ENCODE assay signal across 1 cellular context in the genomic region with DNA sequence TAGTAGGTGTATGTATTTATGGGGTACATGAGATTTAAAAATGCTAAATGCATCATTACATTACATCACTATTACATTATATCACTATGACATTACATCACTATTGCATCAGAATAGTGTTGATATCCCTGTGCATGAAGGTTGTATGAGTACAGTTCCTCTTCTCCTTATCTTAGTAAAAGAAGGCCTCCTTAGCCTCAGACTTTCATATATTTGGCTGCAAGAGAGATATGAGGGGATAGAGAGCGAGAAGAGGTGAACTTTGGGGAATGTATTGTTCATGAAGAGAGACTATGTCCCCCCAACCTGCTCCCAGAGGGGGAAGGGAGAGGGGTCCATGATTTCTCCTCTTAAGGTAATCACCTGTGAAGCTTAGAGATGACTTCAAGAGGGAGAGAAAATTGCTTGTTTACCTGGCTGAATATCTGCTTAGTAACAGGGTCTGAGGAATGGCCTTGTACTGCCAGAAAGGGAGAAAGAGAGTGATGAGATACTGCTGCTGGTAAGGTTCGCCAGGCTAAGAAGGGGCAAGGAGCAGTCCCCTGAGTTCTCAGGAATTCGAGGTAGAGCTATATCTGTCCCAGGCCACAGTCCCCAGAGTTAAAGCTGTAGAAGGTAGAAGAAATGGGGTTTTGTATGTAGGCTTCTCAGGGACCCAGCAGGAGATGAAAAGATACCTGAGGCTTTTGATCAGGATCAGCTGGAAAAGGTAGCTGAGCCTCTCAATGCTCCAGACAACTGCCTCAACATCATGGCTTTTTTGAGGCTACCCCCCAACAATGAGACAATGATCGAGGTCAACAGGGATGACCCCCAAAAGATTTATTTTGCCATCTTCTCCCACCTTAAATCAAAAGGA.
TF ChIP-seq lines count a peak whose summit lies in the region.

No MANE protein-coding gene starts in this region.

TF ChIP-seq in K562, 482 proteins besides CTCF, POLR2A, EP300 and RAD21 (continued from another document and continues in another):
- no peak for TF ChIP-seq ZBTB40 (IDR thresholded peaks at IDR 0.05)
- no peak for TF ChIP-seq ZBTB40 (CRISPR knock-in tag; IDR thresholded peaks at IDR 0.05)
- TF ChIP-seq HDAC6 (IDR thresholded peaks at IDR 0.05; ENCODE audit: low read depth, low read length), result no peak
- TF ChIP-seq, protein P1, sequence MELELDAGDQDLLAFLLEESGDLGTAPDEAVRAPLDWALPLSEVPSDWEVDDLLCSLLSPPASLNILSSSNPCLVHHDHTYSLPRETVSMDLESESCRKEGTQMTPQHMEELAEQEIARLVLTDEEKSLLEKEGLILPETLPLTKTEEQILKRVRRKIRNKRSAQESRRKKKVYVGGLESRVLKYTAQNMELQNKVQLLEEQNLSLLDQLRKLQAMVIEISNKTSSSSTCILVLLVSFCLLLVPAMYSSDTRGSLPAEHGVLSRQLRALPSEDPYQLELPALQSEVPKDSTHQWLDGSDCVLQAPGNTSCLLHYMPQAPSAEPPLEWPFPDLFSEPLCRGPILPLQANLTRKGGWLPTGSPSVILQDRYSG (tag; conservative IDR thresholded peaks at IDR 0.05; ENCODE audit: low read depth), result no peak; the same call in 1 of the 2 replicates
- TF ChIP-seq ASH1L (IDR thresholded peaks at IDR 0.05; ENCODE audit: borderline replicate concordance, low read depth, partially characterized antibody), result no peak
- TF ChIP-seq, protein P2, sequence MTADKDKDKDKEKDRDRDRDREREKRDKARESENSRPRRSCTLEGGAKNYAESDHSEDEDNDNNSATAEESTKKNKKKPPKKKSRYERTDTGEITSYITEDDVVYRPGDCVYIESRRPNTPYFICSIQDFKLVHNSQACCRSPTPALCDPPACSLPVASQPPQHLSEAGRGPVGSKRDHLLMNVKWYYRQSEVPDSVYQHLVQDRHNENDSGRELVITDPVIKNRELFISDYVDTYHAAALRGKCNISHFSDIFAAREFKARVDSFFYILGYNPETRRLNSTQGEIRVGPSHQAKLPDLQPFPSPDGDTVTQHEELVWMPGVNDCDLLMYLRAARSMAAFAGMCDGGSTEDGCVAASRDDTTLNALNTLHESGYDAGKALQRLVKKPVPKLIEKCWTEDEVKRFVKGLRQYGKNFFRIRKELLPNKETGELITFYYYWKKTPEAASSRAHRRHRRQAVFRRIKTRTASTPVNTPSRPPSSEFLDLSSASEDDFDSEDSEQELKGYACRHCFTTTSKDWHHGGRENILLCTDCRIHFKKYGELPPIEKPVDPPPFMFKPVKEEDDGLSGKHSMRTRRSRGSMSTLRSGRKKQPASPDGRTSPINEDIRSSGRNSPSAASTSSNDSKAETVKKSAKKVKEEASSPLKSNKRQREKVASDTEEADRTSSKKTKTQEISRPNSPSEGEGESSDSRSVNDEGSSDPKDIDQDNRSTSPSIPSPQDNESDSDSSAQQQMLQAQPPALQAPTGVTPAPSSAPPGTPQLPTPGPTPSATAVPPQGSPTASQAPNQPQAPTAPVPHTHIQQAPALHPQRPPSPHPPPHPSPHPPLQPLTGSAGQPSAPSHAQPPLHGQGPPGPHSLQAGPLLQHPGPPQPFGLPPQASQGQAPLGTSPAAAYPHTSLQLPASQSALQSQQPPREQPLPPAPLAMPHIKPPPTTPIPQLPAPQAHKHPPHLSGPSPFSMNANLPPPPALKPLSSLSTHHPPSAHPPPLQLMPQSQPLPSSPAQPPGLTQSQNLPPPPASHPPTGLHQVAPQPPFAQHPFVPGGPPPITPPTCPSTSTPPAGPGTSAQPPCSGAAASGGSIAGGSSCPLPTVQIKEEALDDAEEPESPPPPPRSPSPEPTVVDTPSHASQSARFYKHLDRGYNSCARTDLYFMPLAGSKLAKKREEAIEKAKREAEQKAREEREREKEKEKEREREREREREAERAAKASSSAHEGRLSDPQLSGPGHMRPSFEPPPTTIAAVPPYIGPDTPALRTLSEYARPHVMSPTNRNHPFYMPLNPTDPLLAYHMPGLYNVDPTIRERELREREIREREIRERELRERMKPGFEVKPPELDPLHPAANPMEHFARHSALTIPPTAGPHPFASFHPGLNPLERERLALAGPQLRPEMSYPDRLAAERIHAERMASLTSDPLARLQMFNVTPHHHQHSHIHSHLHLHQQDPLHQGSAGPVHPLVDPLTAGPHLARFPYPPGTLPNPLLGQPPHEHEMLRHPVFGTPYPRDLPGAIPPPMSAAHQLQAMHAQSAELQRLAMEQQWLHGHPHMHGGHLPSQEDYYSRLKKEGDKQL (CRISPR knock-in tag; IDR thresholded peaks at IDR 0.05; ENCODE audit: borderline replicate concordance), result no peak
- peak; percentile 98 for TF ChIP-seq ZNF589 (CRISPR knock-in tag; IDR thresholded peaks at IDR 0.05; ENCODE audit: low read depth)
- TF ChIP-seq TBL1XR1 (IDR thresholded peaks at IDR 0.05; ENCODE audit: low read length in 2 of 2), result peak in 1 of 2 experiments; percentile 93; a peak in 2 of 4 replicates
- TF ChIP-seq ETV5 (CRISPR knock-in tag; IDR thresholded peaks at IDR 0.05; ENCODE audit: low read depth), result no peak
- TF ChIP-seq SOX6 (IDR thresholded peaks at IDR 0.05), result peak; percentile 79
- TF ChIP-seq, protein P3, sequence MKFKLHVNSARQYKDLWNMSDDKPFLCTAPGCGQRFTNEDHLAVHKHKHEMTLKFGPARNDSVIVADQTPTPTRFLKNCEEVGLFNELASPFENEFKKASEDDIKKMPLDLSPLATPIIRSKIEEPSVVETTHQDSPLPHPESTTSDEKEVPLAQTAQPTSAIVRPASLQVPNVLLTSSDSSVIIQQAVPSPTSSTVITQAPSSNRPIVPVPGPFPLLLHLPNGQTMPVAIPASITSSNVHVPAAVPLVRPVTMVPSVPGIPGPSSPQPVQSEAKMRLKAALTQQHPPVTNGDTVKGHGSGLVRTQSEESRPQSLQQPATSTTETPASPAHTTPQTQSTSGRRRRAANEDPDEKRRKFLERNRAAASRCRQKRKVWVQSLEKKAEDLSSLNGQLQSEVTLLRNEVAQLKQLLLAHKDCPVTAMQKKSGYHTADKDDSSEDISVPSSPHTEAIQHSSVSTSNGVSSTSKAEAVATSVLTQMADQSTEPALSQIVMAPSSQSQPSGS (CRISPR knock-in tag; IDR thresholded peaks at IDR 0.05), result no peak
- no peak for TF ChIP-seq ZNF717 (CRISPR knock-in tag; IDR thresholded peaks at IDR 0.05)
- peak; percentile 63; the same call in 1 of the 2 replicates for TF ChIP-seq MTA3 (IDR thresholded peaks at IDR 0.05; ENCODE audit: borderline replicate concordance)
- TF ChIP-seq ZNF354B (CRISPR knock-in tag; IDR thresholded peaks at IDR 0.05), result 0 out of 2 replicates have a peak, but pooled peaks have one; percentile 51
- TF ChIP-seq, protein P4, sequence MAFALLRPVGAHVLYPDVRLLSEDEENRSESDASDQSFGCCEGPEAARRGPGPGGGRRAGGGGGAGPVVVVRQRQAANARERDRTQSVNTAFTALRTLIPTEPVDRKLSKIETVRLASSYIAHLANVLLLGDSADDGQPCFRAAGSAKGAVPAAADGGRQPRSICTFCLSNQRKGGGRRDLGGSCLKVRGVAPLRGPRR (CRISPR knock-in tag; IDR thresholded peaks at IDR 0.05), result peak; percentile 74; the same call in 1 of the 2 replicates
- no peak for TF ChIP-seq ZFP30 (CRISPR knock-in tag; IDR thresholded peaks at IDR 0.05; ENCODE audit: borderline replicate concordance)
- TF ChIP-seq, protein P5, sequence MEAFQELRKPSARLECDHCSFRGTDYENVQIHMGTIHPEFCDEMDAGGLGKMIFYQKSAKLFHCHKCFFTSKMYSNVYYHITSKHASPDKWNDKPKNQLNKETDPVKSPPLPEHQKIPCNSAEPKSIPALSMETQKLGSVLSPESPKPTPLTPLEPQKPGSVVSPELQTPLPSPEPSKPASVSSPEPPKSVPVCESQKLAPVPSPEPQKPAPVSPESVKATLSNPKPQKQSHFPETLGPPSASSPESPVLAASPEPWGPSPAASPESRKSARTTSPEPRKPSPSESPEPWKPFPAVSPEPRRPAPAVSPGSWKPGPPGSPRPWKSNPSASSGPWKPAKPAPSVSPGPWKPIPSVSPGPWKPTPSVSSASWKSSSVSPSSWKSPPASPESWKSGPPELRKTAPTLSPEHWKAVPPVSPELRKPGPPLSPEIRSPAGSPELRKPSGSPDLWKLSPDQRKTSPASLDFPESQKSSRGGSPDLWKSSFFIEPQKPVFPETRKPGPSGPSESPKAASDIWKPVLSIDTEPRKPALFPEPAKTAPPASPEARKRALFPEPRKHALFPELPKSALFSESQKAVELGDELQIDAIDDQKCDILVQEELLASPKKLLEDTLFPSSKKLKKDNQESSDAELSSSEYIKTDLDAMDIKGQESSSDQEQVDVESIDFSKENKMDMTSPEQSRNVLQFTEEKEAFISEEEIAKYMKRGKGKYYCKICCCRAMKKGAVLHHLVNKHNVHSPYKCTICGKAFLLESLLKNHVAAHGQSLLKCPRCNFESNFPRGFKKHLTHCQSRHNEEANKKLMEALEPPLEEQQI (IDR thresholded peaks at IDR 0.05), result no peak
- TF ChIP-seq, protein P6, sequence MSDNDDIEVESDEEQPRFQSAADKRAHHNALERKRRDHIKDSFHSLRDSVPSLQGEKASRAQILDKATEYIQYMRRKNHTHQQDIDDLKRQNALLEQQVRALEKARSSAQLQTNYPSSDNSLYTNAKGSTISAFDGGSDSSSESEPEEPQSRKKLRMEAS (CRISPR knock-in tag; IDR thresholded peaks at IDR 0.05), result no peak
- TF ChIP-seq ZNF436 (CRISPR knock-in tag; IDR thresholded peaks at IDR 0.05), result 0 out of 2 replicates have a peak, but pooled peaks have one; percentile 17
- no peak for TF ChIP-seq ZBTB7A (IDR thresholded peaks at IDR 0.05; ENCODE audit: borderline replicate concordance, control insufficient read depth, low read depth, low read length)
- no peak for TF ChIP-seq ZNF224 (CRISPR knock-in tag; IDR thresholded peaks at IDR 0.05)
- TF ChIP-seq CAMTA2 (CRISPR knock-in tag; conservative IDR thresholded peaks at IDR 0.05), result no peak
- peak; percentile 52; the same call in 1 of the 2 replicates for TF ChIP-seq REST (CRISPR knock-in tag; IDR thresholded peaks at IDR 0.05; ENCODE audit: low read depth)
- no peak for TF ChIP-seq PHF21A (IDR thresholded peaks at IDR 0.05; ENCODE audit: borderline replicate concordance, low read depth)
